In genomic region chr5:138449501-138450239, GRCh38 we compare ENCODE assay signal across 7 cellular contexts. TPM values are rescaled to one million over a fixed set of nuclear protein-coding genes. Genes with fewer than 3 reads are reported as not detected.
DNase-seq lines count a peak whose midpoint lies in the region; ATAC-seq, FAIRE-seq and TF ChIP-seq lines count a peak whose summit lies in the region.

No MANE protein-coding gene starts in this region.

- ATAC-seq in HG03095 (IDR thresholded peaks at IDR 0.05; ENCODE audit: unreplicated experiment) (peak; percentile 65), left lobe of liver (peak; percentile 99)

- H3K4me1 Mint-ChIP-seq in activated CD4-positive, alpha-beta T cell treated with anti-CD3 and anti-CD28 coated beads, Interleukin-2, amount 10 ng/mL, durations not matched to agents 24 days and 14 days = peaks cover 5% of the 10 kb centered on the region
- peaks cover 13% of the 10 kb centered on the region for H3K4me1 Mint-ChIP-seq in chondrocyte (ENCODE audit: low read depth)

- peak overlapping the region; percentile 69 for H3K4me3 Mint-ChIP-seq in activated CD4-positive, alpha-beta T cell treated with anti-CD3 and anti-CD28 coated beads, Interleukin-2, amount 10 ng/mL, durations not matched to agents 24 days and 14 days
- H3K4me3 Mint-ChIP-seq in chondrocyte (ENCODE audit: unreplicated experiment) = no peak overlapping the region

- peak; percentile 93 for TF ChIP-seq CTCF in chondrocyte (IDR thresholded peaks at IDR 0.05)

- H3K36me3 Mint-ChIP-seq in activated CD4-positive, alpha-beta T cell treated with anti-CD3 and anti-CD28 coated beads, Interleukin-2, amount 10 ng/mL, durations not matched to agents 24 days and 14 days (ENCODE audit: low read depth) = no peaks in the 10 kb centered on the region
- no peaks in the 10 kb centered on the region for H3K36me3 Mint-ChIP-seq in chondrocyte (ENCODE audit: low read depth)

- no peaks in the 10 kb centered on the region for H3K9me3 Mint-ChIP-seq in activated CD4-positive, alpha-beta T cell treated with anti-CD3 and anti-CD28 coated beads, Interleukin-2, amount 10 ng/mL, durations not matched to agents 24 days and 14 days
- no peaks in the 10 kb centered on the region for H3K9me3 Mint-ChIP-seq in chondrocyte (ENCODE audit: low read depth)

- peak; percentile 94 for FAIRE-seq in GM12891 (lab: Jason Lieb, UNC)

- no peaks in the 10 kb centered on the region for H3K27me3 Mint-ChIP-seq in activated CD4-positive, alpha-beta T cell treated with anti-CD3 and anti-CD28 coated beads, Interleukin-2, amount 10 ng/mL, durations not matched to agents 24 days and 14 days
- no peaks in the 10 kb centered on the region for H3K27me3 Mint-ChIP-seq in chondrocyte (ENCODE audit: low read depth)

- TF ChIP-seq POLR2A in GM12891 (IDR thresholded peaks at IDR 0.05; ENCODE audit: low read depth, low read length) = no peak

- peak; percentile 96 for DNase-seq in GM12891 (ENCODE audit: insufficient read length, low spot score)
- peak; percentile 42 for DNase-seq in NCI-H510A (lab: John Stamatoyannopoulos, UW)
- peak; percentile 95 for DNase-seq in activated CD4-positive, alpha-beta T cell treated with anti-CD3 and anti-CD28 coated beads, Interleukin-2, amount 10 ng/mL, durations not matched to agents 24 days and 14 days
- no peak for DNase-seq in chondrocyte (ENCODE audit: low spot score)
- DNase-seq in left lobe of liver (ENCODE audit: low spot score) = peak; percentile 89
- DNase-seq in stimulated activated CD4-positive, alpha-beta T cell treated with anti-CD3 and anti-CD28 coated beads, Interleukin-4, amount 100 ng/mL, for 1 hour = peak; percentile 83

- peak overlapping the region; percentile 53 for H3K27ac Mint-ChIP-seq in activated CD4-positive, alpha-beta T cell treated with anti-CD3 and anti-CD28 coated beads, Interleukin-2, amount 10 ng/mL, durations not matched to agents 24 days and 14 days
- peak overlapping the region; percentile 24 for H3K27ac Mint-ChIP-seq in chondrocyte (ENCODE audit: unreplicated experiment)

- intact Hi-C loops in activated CD4-positive, alpha-beta T cell treated with anti-CD3 and anti-CD28 coated beads, Interleukin-2, amount 10 ng/mL, durations not matched to agents 24 days and 14 days (cut with micrococcal nuclease) = loop anchor here (1.0 kb wide), 3 partner anchors 10 to 54 kb away; no protein-coding TSS in a partner anchor

TF ChIP-seq in GM12891, 5 proteins besides CTCF, POLR2A, EP300 and RAD21:
- no peak for TF ChIP-seq SPI1 (IDR thresholded peaks at IDR 0.05; ENCODE audit: low read depth, low read length)
- no peak for TF ChIP-seq TAF1 (IDR thresholded peaks at IDR 0.05; ENCODE audit: low read depth, low read length)
- no peak for TF ChIP-seq POLR2AphosphoS5 (IDR thresholded peaks at IDR 0.05; ENCODE audit: low read depth, low read length)
- TF ChIP-seq PAX5 (IDR thresholded peaks at IDR 0.05; ENCODE audit: insufficient read depth, low read length, severe bottlenecking) = no peak
- TF ChIP-seq POU2F2 (IDR thresholded peaks at IDR 0.05; ENCODE audit: low read depth, low read length) = no peak

RNA-seq across cellular contexts. Expression of gene REEP2, which starts 10.8 kb away (rescaled TPM):
- polyA plus RNA-seq in GM12891 (2012; ENCODE audit: low read depth, missing spikeins) = 2.9 TPM
- total RNA-seq in activated CD4-positive, alpha-beta T cell treated with anti-CD3 and anti-CD28 coated beads, Interleukin-2, amount 10 ng/mL, durations not matched to agents 24 days and 14 days = 3.5 and 4.6 TPM in 2 replicates
- total RNA-seq in chondrocyte (30.2 to 35.1 TPM (median 34.6 TPM) in 3 replicates), left lobe of liver (not detected)

RNA-seq across cellular contexts. Expression of gene EGR1, which starts 15.6 kb away (rescaled TPM):
- 21.4 TPM for polyA plus RNA-seq in GM12891 (2012; ENCODE audit: low read depth, missing spikeins)
- total RNA-seq in activated CD4-positive, alpha-beta T cell treated with anti-CD3 and anti-CD28 coated beads, Interleukin-2, amount 10 ng/mL, durations not matched to agents 24 days and 14 days = 53.4 and 54.6 TPM in 2 replicates
- total RNA-seq in chondrocyte (47.6 to 103 TPM (median 82.5 TPM) in 3 replicates), left lobe of liver (12.1 TPM)
